In genomic region chr2:157779794-157780193, GRCh38 we compare ENCODE assay signal across 23 cellular contexts.
"Had no signal": no experiment of that assay in that cellular context is flagged by ENCODE, and none has a peak within 500 bp of the region (broad histone marks: within the 10 kb centered on the region; RNA-seq: fewer than 3 reads in every experiment).

No MANE protein-coding gene starts in this region.

- H3K4me1 Mint-ChIP-seq: memory B cell, naive B cell had no signal

- DNase-seq: cortex of kidney; effector memory CD8-positive, alpha-beta T cell; erythroblast; esophagus squamous epithelium; foreskin melanocyte; glutamatergic neuron; heart right ventricle; hippocampal formation; mucosa of descending colon; naive B cell; stimulated activated CD4-positive, alpha-beta T cell treated with anti-CD3 and anti-CD28 coated beads, Interleukin-12 subunit alpha, Interleukin-12 subunit beta, amount 100 ng/mL, for 4 hours; stimulated activated CD4-positive, alpha-beta T cell treated with anti-CD3 and anti-CD28 coated beads, Interleukin-2, amount 100 ng/mL, for 24 hours; stimulated activated CD4-positive, alpha-beta T cell treated with anti-CD3 and anti-CD28 coated beads, Interleukin-4, amount 100 ng/mL, for 24 hours; stimulated activated naive CD8-positive, alpha-beta T cell treated with anti-CD3 and anti-CD28 coated beads, Interleukin-15, Interleukin-2, amounts not matched to agents 100 U/mL and 50 U/mL, for 24 hours; substantia nigra; testis; tibial artery had no signal

- H3K27me3 Mint-ChIP-seq: effector memory CD8-positive, alpha-beta T cell; memory B cell; naive B cell; natural killer cell treated with Interleukin-12 subunit alpha and Interleukin-12 subunit beta and Interleukin-15 and Interleukin-18, amount 100 ng/mL, for 72 hours; type B pancreatic cell had no signal

- H3K4me3 Mint-ChIP-seq: effector memory CD8-positive, alpha-beta T cell; memory B cell; mesothelial cell of epicardium; naive B cell; natural killer cell treated with Interleukin-12 subunit alpha and Interleukin-12 subunit beta and Interleukin-15 and Interleukin-18, amount 100 ng/mL, for 72 hours; neural crest cell; stimulated activated effector memory CD8-positive, alpha-beta T cell treated with anti-CD3 and anti-CD28 coated beads, Interleukin-12 subunit alpha, Interleukin-12 subunit beta, amount 100 ng/mL, for 72 hours; type B pancreatic cell had no signal

- H3K27ac Mint-ChIP-seq: effector memory CD8-positive, alpha-beta T cell; memory B cell; mesothelial cell of epicardium; natural killer cell treated with Interleukin-12 subunit alpha and Interleukin-12 subunit beta and Interleukin-15 and Interleukin-18, amount 100 ng/mL, for 72 hours; stimulated activated effector memory CD8-positive, alpha-beta T cell treated with anti-CD3 and anti-CD28 coated beads, Interleukin-12 subunit alpha, Interleukin-12 subunit beta, amount 100 ng/mL, for 72 hours; type B pancreatic cell had no signal

- H3K36me3 Mint-ChIP-seq: naive B cell; natural killer cell treated with Interleukin-12 subunit alpha and Interleukin-12 subunit beta and Interleukin-15 and Interleukin-18, amount 100 ng/mL, for 72 hours had no signal

- H3K9me3 Mint-ChIP-seq: effector memory CD8-positive, alpha-beta T cell; memory B cell; mesothelial cell of epicardium; naive B cell; natural killer cell treated with Interleukin-12 subunit alpha and Interleukin-12 subunit beta and Interleukin-15 and Interleukin-18, amount 100 ng/mL, for 72 hours; neural crest cell; stimulated activated effector memory CD8-positive, alpha-beta T cell treated with anti-CD3 and anti-CD28 coated beads, Interleukin-12 subunit alpha, Interleukin-12 subunit beta, amount 100 ng/mL, for 72 hours; type B pancreatic cell had no signal
